In the genomic region with DNA sequence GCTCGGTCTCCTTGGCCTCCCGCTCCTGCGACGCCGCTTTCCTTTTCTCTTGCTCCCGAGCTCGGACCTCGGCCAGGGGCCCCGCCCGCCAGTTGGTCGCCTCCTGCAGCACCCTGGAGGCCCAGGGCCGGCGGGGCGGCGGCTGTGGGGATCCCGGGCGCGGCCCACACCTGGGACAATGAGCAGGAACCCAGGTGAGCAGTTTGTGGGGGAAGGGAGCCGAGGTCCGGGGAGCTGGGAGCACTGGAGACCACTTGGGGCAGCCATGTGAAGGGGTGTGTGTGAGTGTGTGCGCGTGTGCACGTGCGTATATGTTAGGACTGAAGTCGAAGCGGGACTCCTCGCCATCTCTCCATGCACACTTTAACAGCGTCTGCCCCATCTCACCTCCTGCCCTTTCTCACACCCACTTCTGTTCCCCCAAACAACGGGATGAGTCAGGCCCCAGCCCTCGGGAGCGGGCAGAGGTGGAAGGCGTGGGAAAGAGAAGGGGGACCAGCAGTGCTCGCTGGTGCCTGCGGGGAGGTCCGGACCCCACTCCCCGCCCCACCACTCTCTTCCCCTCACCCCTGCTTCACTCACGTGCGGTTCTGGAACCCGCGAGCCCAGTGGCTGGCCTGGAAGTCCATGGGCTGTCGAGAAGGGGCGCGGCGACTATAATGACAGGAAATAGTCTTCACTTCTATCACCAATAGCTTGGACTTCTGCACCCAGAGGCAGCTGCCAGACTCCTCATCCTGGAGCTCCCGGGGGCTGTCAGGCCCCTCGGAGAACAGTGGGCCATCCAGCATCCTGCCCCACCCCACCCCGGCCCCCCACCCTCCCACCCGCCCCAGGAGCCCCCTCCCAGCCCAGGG, we compare ENCODE assay signal across 6 cellular contexts. TPM values are rescaled to one million over a fixed set of nuclear protein-coding genes. Genes with fewer than 3 reads are reported as not detected.
DNase-seq lines count a peak whose midpoint lies in the region; ATAC-seq, FAIRE-seq and TF ChIP-seq lines count a peak whose summit lies in the region.

No MANE protein-coding gene starts in this region.

- H3K4me3 ChIP-seq in Peyer's patch: peak overlapping the region; percentile 40 to 64 (median 54)
- H3K4me3 ChIP-seq in fibroblast of the aortic adventitia (ENCODE audit: low read depth, low read length): peak overlapping the region; percentile 45

- TF ChIP-seq POLR2A in Peyer's patch (IDR thresholded peaks at IDR 0.05): no peak

- H3K27me3 ChIP-seq in Peyer's patch: peaks cover 0 to 26% of the 10 kb centered on the region in 2 donors

- H3K36me3 ChIP-seq in Peyer's patch: peaks cover 0 to 27% (median 0%) of the 10 kb centered on the region in 3 donors

- peak; percentile 11 for ATAC-seq in GM19463 (IDR thresholded peaks at IDR 0.05; ENCODE audit: unreplicated experiment)

- H3K4me1 ChIP-seq in Peyer's patch: peaks cover 0 to 43% (median 33%) of the 10 kb centered on the region in 4 donors

- H3K27ac ChIP-seq in Peyer's patch: peak overlapping the region in 1 of 4 donors; percentile 49

- TF ChIP-seq CTCF in Peyer's patch (IDR thresholded peaks at IDR 0.05) (no peak), fibroblast of the aortic adventitia (IDR thresholded peaks at IDR 0.05; ENCODE audit: insufficient read depth, low read length) (no peak)

- no peaks in the 10 kb centered on the region for H3K9me3 ChIP-seq in Peyer's patch

- no peak for FAIRE-seq in frontal cortex (lab: Jason Lieb, UNC)

- DNase-seq in Peyer's patch: peak in 2 of 3 donors; percentile 63 to 72
- no peak for DNase-seq in fibroblast of the aortic adventitia (ENCODE audit: low read depth)
- peak; percentile 17 for DNase-seq in stimulated activated naive CD4-positive, alpha-beta T cell treated with Interleukin-2 at 50 U/mL for 16 hours (lab: John Stamatoyannopoulos, UW)
- DNase-seq in frontal cortex (ENCODE audit: low spot score in 2 of 2): no peak
- DNase-seq in NK-92 treated with Interleukin-12 subunit alpha and Interleukin-12 subunit beta, amount 100 ng/mL, for 24 hours (lab: John Stamatoyannopoulos, UW): no peak

RNA-seq across cellular contexts. Expression of a gene that starts 0.5 kb away (rescaled TPM):
- under 1 TPM in 2 of 4 donors, not detected in 2; 0.27 to 0.28 TPM for total RNA-seq in Peyer's patch
- 0.08 and 0.09 TPM in 2 replicates for total RNA-seq in fibroblast of the aortic adventitia (ENCODE audit: low replicate concordance)
- 14.7 TPM for total RNA-seq in frontal cortex

RNA-seq across cellular contexts. Expression of a gene that starts 19.9 kb away (rescaled TPM):
- total RNA-seq in Peyer's patch (10 to 100 TPM; 34.1 to 42.2 (median 37.9) TPM), fibroblast of the aortic adventitia (ENCODE audit: low replicate concordance) (52.4 and 95.9 TPM in 2 replicates), frontal cortex (29.3 TPM)

RNA-seq across cellular contexts. Expression of a gene that starts 20.6 kb away (rescaled TPM):
- not detected for total RNA-seq in Peyer's patch
- total RNA-seq in fibroblast of the aortic adventitia (ENCODE audit: low replicate concordance): not detected in 2 replicates
- not detected for total RNA-seq in frontal cortex

RNA-seq across cellular contexts. Expression of a gene that starts 27.2 kb away (rescaled TPM):
- 1 to 10 TPM in 2 of 4 donors, under 1 TPM in 1, not detected in 1; 0.67 to 1.8 (median 1.7) TPM for total RNA-seq in Peyer's patch
- 0.18 and 0.98 TPM in 2 replicates for total RNA-seq in fibroblast of the aortic adventitia (ENCODE audit: low replicate concordance)
- 3.7 TPM for total RNA-seq in frontal cortex

RNA-seq across cellular contexts. Expression of a gene that starts 41.4 kb away (rescaled TPM):
- total RNA-seq in Peyer's patch: 100 to 1,000 TPM in 1 of 4 donors, 10 to 100 TPM in 3; 49.3 to 217 (median 63.5) TPM
- 39.7 and 65.3 TPM in 2 replicates for total RNA-seq in fibroblast of the aortic adventitia (ENCODE audit: low replicate concordance)
- 67.7 TPM for total RNA-seq in frontal cortex

Comparison
In these comparisons a context has a peak if more than half of its experiments do, and no peak if none do; other contexts are left out.
1. DNase-seq: peak in Peyer's patch (2 of 3) and stimulated activated naive CD4-positive, alpha-beta T cell treated with Interleukin-2 at 50 U/mL for 16 hours (single experiment); none in fibroblast of the aortic adventitia (single experiment), frontal cortex (0 of 2) and NK-92 treated with Interleukin-12 subunit alpha and Interleukin-12 subunit beta, amount 100 ng/mL, for 24 hours (single experiment).
2. RNA of a gene that starts 0.5 kb away (total RNA-seq): 14.7 TPM in frontal cortex (single experiment); 0.27 to 0.28 TPM in Peyer's patch and 0.08 to 0.09 TPM in fibroblast of the aortic adventitia; every median in the first group is over 10 times any median in the second.